26 cellular contexts compared by ENCODE assay signal in the genomic region with DNA sequence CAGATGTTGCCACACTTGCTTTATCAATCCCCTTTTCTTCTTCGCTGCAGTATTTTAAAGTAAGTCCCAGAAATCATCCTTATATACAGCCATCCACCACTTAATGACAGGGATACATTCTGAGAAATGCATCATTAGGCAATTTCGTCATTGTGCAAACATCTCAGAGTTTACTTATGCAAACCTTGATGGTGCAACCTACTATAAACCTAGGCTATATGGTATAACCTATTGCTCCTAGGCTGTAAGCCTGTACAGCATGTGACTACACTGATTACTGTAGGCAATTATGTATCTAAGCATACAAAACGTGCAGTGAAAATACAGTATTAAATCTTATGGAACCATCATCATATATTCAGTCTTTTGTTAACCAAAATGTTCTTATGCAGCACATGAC. TPM values are rescaled to one million over a fixed set of nuclear protein-coding genes. Genes with fewer than 3 reads are reported as not detected.
DNase-seq lines count a peak whose midpoint lies in the region; ATAC-seq and TF ChIP-seq lines count a peak whose summit lies in the region.
"Had no signal": no experiment of that assay in that cellular context is flagged by ENCODE, and none has a peak within 500 bp of the region (broad histone marks: within the 10 kb centered on the region; RNA-seq: fewer than 3 reads in every experiment).

No MANE protein-coding gene starts in this region.

- DNase-seq in MCF 10A (ENCODE audit: unreplicated experiment) = peak; percentile 24
- no peak for DNase-seq in mammary epithelial cell
- peak; percentile 75 for DNase-seq in NCI-H69 (lab: John Stamatoyannopoulos, UW)
- peak; percentile 17 for DNase-seq in fibroblast of villous mesenchyme (ENCODE audit: low read depth)
- DNase-seq in Right ventricle myocardium superior = no peak
- DNase-seq in sciatic nerve (ENCODE audit: low spot score) = no peak
- DNase-seq in GDM1 (lab: John Stamatoyannopoulos, UW) = no peak
- DNase-seq: C1 segment of cervical spinal cord; CD4-positive, alpha-beta memory T cell; COR-L47; DMS79 treated with DMSO at 0.1 percent for 48 hours; H7; HFFc6; KBM-7; MG63; NCI-H1105; NCI-H1436 treated with DMSO at 0.1 percent for 48 hours; NCI-H187 treated with DMSO at 0.1 percent for 48 hours; NCI-H2171 treated with DMSO at 0.1 percent for 48 hours; NCI-H345; NCI-H510A treated with DMSO at 0.1 percent for 48 hours; SIG-M5 had no signal

- no peaks in the 10 kb centered on the region for H3K36me3 Mint-ChIP-seq in MCF 10A (ENCODE audit: insufficient read depth, unreplicated experiment)

- dilution Hi-C loops in mammary epithelial cell (cut with HindIII; ENCODE audit: low sequenced_read_pairs) = no loop called here

- H3K4me1 Mint-ChIP-seq in MCF 10A (ENCODE audit: insufficient read depth, unreplicated experiment) = no peaks in the 10 kb centered on the region
- H3K4me1 Mint-ChIP-seq: CD4-positive, alpha-beta memory T cell had no signal

- H3K36me3 ChIP-seq in mammary epithelial cell (ENCODE audit: insufficient read depth, low read length) = no peaks in the 10 kb centered on the region
- H3K36me3 ChIP-seq: MG63 had no signal

- POLR2A ChIA-PET in MCF 10A (lab: Yijun Ruan, JAX) = interaction anchor here (0.6 kb wide), 1 partner anchor 176 kb away, joined by 3 read pairs; no protein-coding TSS in a partner anchor

- peaks cover 9% of the 10 kb centered on the region for H3K9me3 Mint-ChIP-seq in MCF 10A (ENCODE audit: unreplicated experiment)

- no peak overlapping the region for H3K27ac ChIP-seq in mammary epithelial cell (ENCODE audit: insufficient read depth, low read depth, low read length)
- H3K27ac ChIP-seq: A549, RWPE1, SK-N-MC had no signal

- H3K4me3 Mint-ChIP-seq in MCF 10A (ENCODE audit: unreplicated experiment) = no peak overlapping the region
- H3K4me3 Mint-ChIP-seq: CD4-positive, alpha-beta memory T cell; HFFc6 had no signal

- H3K4me3 ChIP-seq in mammary epithelial cell (replicated peaks in 1 of 3; ENCODE audit: insufficient read depth in 1 of 3, low read depth in 2 of 3, low read length in 3 of 3) = no peak overlapping the region
- H3K4me3 ChIP-seq in fibroblast of villous mesenchyme (ENCODE audit: low read depth, low read length) = no peak overlapping the region
- H3K4me3 ChIP-seq: A549, MG63, SK-N-MC had no signal

- no peaks in the 10 kb centered on the region for H3K27me3 ChIP-seq in mammary epithelial cell (ENCODE audit: insufficient read depth, low read length)
- H3K27me3 ChIP-seq: MG63 had no signal

- ATAC-seq in Right ventricle myocardium superior (ENCODE audit: poor library complexity) (no peak), sciatic nerve (no peak)
- ATAC-seq: A549, Panc1 had no signal

- no peaks in the 10 kb centered on the region for H3K27me3 Mint-ChIP-seq in MCF 10A (ENCODE audit: insufficient read depth, unreplicated experiment)

- H3K27ac Mint-ChIP-seq in MCF 10A (ENCODE audit: low read depth, unreplicated experiment) = no peak overlapping the region
- H3K27ac Mint-ChIP-seq: CD4-positive, alpha-beta memory T cell; HFFc6 had no signal

- intact Hi-C loops in MCF 10A (cut with micrococcal nuclease) = no loop called here
- intact Hi-C loops in mammary epithelial cell (cut with micrococcal nuclease) = no loop called here
- intact Hi-C loops in Right ventricle myocardium superior (cut with DNase I) = no loop called here
- intact Hi-C loops in sciatic nerve (cut with DNase I) = no loop called here

- no peak overlapping the region for H3K9ac ChIP-seq in mammary epithelial cell (ENCODE audit: insufficient read depth, low read length)

- no TSS peak for BruUV-seq in MCF 10A (replicated peaks; lab: Mats Ljungman, UMichigan)
- no TSS peak for BruUV-seq in mammary epithelial cell (replicated peaks; lab: Mats Ljungman, UMichigan)

- H2AFZ ChIP-seq in mammary epithelial cell (ENCODE audit: low read depth, low read length) = no peak overlapping the region

- in situ Hi-C loops in mammary epithelial cell (cut with MboI; ENCODE audit: low sequenced_read_pairs in 2 of 2) = no loop called here

- no peak overlapping the region for H3K4me2 ChIP-seq in mammary epithelial cell (ENCODE audit: insufficient read depth, low read depth, low read length)
- H3K4me2 ChIP-seq: A549 had no signal

- CTCF ChIA-PET in MCF 10A (lab: Yijun Ruan, JAX) (no interaction called here), mammary epithelial cell (lab: Charles Lee; ENCODE audit: low non-redundant PET) (no interaction called here)

- no peaks in the 10 kb centered on the region for H3K9me3 ChIP-seq in mammary epithelial cell (replicated peaks; ENCODE audit: insufficient read depth, low read length)

- no peaks in the 10 kb centered on the region for H3K4me1 ChIP-seq in mammary epithelial cell (ENCODE audit: insufficient read depth, low read length)
- H3K4me1 ChIP-seq: A549 had no signal

- no peaks in the 10 kb centered on the region for H4K20me1 ChIP-seq in mammary epithelial cell (ENCODE audit: insufficient read depth, low read length)

- WGBS in mammary epithelial cell (ENCODE audit: low coverage, missing lambda C conversion rate) = 30% methylated on average over 3 of the region's 3 CpGs

- no peak for TF ChIP-seq CTCF in MCF 10A (IDR thresholded peaks at IDR 0.05; ENCODE audit: unreplicated experiment)
- TF ChIP-seq CTCF in mammary epithelial cell (conservative IDR thresholded peaks at IDR 0.05 in 1 of 2, IDR thresholded peaks at IDR 0.05 in 1 of 2; ENCODE audit: extremely low read depth in 1 of 2, insufficient read depth in 1 of 2, low read depth in 1 of 2, low read length in 2 of 2) = no peak
- TF ChIP-seq CTCF in fibroblast of villous mesenchyme (IDR thresholded peaks at IDR 0.05; ENCODE audit: insufficient read depth, low read depth, low read length) = no peak

- no peaks in the 10 kb centered on the region for H3K79me2 ChIP-seq in mammary epithelial cell (ENCODE audit: insufficient read depth, low read length)

RNA-seq across cellular contexts. Expression of gene SAXO1, which starts 36.8 kb away (rescaled TPM):
- not detected in 2 replicates for total RNA-seq in MCF 10A (2022)
- not detected for total RNA-seq in mammary epithelial cell
- polyA plus RNA-seq in mammary epithelial cell = not detected
- not detected for polyA minus RNA-seq in mammary epithelial cell
- not detected in 2 replicates for total RNA-seq in fibroblast of villous mesenchyme
- total RNA-seq in Right ventricle myocardium superior = not detected
- total RNA-seq in sciatic nerve = 0.49 TPM
- total RNA-seq: HFFc6 had no signal
- polyA plus RNA-seq: A549 had no signal

RNA-seq across cellular contexts. Expression of gene RRAGA, which starts 53.0 kb away (rescaled TPM):
- total RNA-seq in MCF 10A (2022) = 44.0 and 50.3 TPM in 2 replicates
- 10 to 100 TPM; 57.3 to 87.5 TPM for total RNA-seq in mammary epithelial cell
- polyA plus RNA-seq in mammary epithelial cell = 141 TPM
- polyA minus RNA-seq in mammary epithelial cell = 106 TPM
- total RNA-seq in fibroblast of villous mesenchyme = 45.4 and 55.3 TPM in 2 replicates
- 69.4 TPM for total RNA-seq in Right ventricle myocardium superior
- 85.2 TPM for total RNA-seq in sciatic nerve

Comparison
In these comparisons a context has a peak if more than half of its experiments do, and no peak if none do; other contexts are left out.
1. DNase-seq: peak in MCF 10A (single experiment), NCI-H69 (single experiment) and fibroblast of villous mesenchyme (single experiment); none in mammary epithelial cell (single experiment), Right ventricle myocardium superior (single experiment), sciatic nerve (single experiment) and GDM1 (single experiment).